ENCODE assay signal across 8 cellular contexts in genomic region chr6:2988076-2988425, GRCh38. TPM values are rescaled to one million over a fixed set of nuclear protein-coding genes. Genes with fewer than 3 reads are reported as not detected.
DNase-seq lines count a peak whose midpoint lies in the region; ATAC-seq and TF ChIP-seq lines count a peak whose summit lies in the region.

No MANE protein-coding gene starts in this region.

- H3K27ac Mint-ChIP-seq in Calu3 (ENCODE audit: unreplicated experiment) (peak overlapping the region; percentile 83), osteocyte (ENCODE audit: unreplicated experiment) (peak overlapping the region; percentile 97)

- H3K9ac ChIP-seq in OCI-LY3 (ENCODE audit: low read length) (peak overlapping the region; percentile 81), endocrine pancreas (ENCODE audit: control insufficient read depth, insufficient read depth, low read length) (no peak overlapping the region)

- H3K9me3 Mint-ChIP-seq in Calu3 (ENCODE audit: low read depth, unreplicated experiment) (no peaks in the 10 kb centered on the region), osteocyte (ENCODE audit: unreplicated experiment) (no peaks in the 10 kb centered on the region)

- peak overlapping the region; percentile 84 for H2AFZ ChIP-seq in OCI-LY3 (ENCODE audit: low read depth, low read length)

- H3K4me1 Mint-ChIP-seq in Calu3 (ENCODE audit: low read depth, unreplicated experiment) (peaks cover 55% of the 10 kb centered on the region), osteocyte (ENCODE audit: unreplicated experiment) (peaks cover 36% of the 10 kb centered on the region)

- BruUV-seq in Calu3 (replicated peaks; lab: Mats Ljungman, UMichigan) = no TSS peak

- H3K4me3 Mint-ChIP-seq in Calu3 (ENCODE audit: low read depth, unreplicated experiment) (peak overlapping the region; percentile 71), osteocyte (ENCODE audit: unreplicated experiment) (peak overlapping the region; percentile 91)

- H3K27me3 Mint-ChIP-seq in Calu3 (ENCODE audit: unreplicated experiment) (no peaks in the 10 kb centered on the region), osteocyte (ENCODE audit: unreplicated experiment) (no peaks in the 10 kb centered on the region)

- no peak for TF ChIP-seq CTCF in Calu3 (IDR thresholded peaks at IDR 0.05; ENCODE audit: unreplicated experiment)
- TF ChIP-seq CTCF in OCI-LY3 (IDR thresholded peaks at IDR 0.05; ENCODE audit: low read depth, low read length) = no peak
- no peak for TF ChIP-seq CTCF in osteocyte (IDR thresholded peaks at IDR 0.05)

- H3K4me3 ChIP-seq in OCI-LY3 (ENCODE audit: low read length) (peak overlapping the region; percentile 84), endocrine pancreas (ENCODE audit: control insufficient read depth, insufficient read depth, low read length) (peak overlapping the region; percentile 60)

- intact Hi-C loops in Calu3 (cut with micrococcal nuclease; ENCODE audit: unreplicated experiment) = loop anchor here (2.0 kb wide), 1 partner anchor 141 kb away; no protein-coding TSS in a partner anchor

- peak overlapping the region; percentile 87 for H3K27ac ChIP-seq in OCI-LY3 (ENCODE audit: low read length)

- peak overlapping the region; percentile 96 for H3K4me2 ChIP-seq in OCI-LY3 (ENCODE audit: low read length)

- CTCF ChIA-PET in Calu3 (lab: Charles Lee) = interaction anchor here (0.6 to 3.6 kb wide), 5 partner anchors 30 to 142 kb away, joined by 3 to 81 read pairs (median 6); no protein-coding TSS in a partner anchor

- H3K9me3 ChIP-seq in OCI-LY3 (ENCODE audit: insufficient read depth, low read length) (no peaks in the 10 kb centered on the region), endocrine pancreas (ENCODE audit: control insufficient read depth, low read length) (no peaks in the 10 kb centered on the region)

- H4K20me1 ChIP-seq in OCI-LY3 (ENCODE audit: insufficient read depth, low read length) = no peaks in the 10 kb centered on the region

- H3K36me3 Mint-ChIP-seq in Calu3 (ENCODE audit: insufficient read depth, unreplicated experiment) = peaks cover 50% of the 10 kb centered on the region
- H3K36me3 Mint-ChIP-seq in osteocyte (ENCODE audit: unreplicated experiment) = no peaks in the 10 kb centered on the region

- no peaks in the 10 kb centered on the region for H3K27me3 ChIP-seq in OCI-LY3 (ENCODE audit: low read depth, low read length)
- no peaks in the 10 kb centered on the region for H3K27me3 ChIP-seq in endocrine pancreas (ENCODE audit: control insufficient read depth, insufficient read depth, low read length)

- no peak for ATAC-seq in HG02610 (IDR thresholded peaks at IDR 0.05; ENCODE audit: unreplicated experiment)
- ATAC-seq in GM21576 (IDR thresholded peaks at IDR 0.05; ENCODE audit: unreplicated experiment) = no peak

- H3K36me3 ChIP-seq in OCI-LY3 (replicated peaks; ENCODE audit: low read depth, low read length) = no peaks in the 10 kb centered on the region
- no peaks in the 10 kb centered on the region for H3K36me3 ChIP-seq in endocrine pancreas (ENCODE audit: control insufficient read depth, insufficient read depth, low read length)

- no peaks in the 10 kb centered on the region for H3K79me2 ChIP-seq in OCI-LY3 (ENCODE audit: low read length)

- H3K4me1 ChIP-seq in OCI-LY3 (ENCODE audit: low read length) = peaks cover 12% of the 10 kb centered on the region
- H3K4me1 ChIP-seq in endocrine pancreas (ENCODE audit: control insufficient read depth, insufficient read depth, low read length) = no peaks in the 10 kb centered on the region

- no peak for DNase-seq in Calu3
- no peak for DNase-seq in osteocyte (ENCODE audit: extremely low spot score, unreplicated experiment)
- DNase-seq in midbrain (lab: John Stamatoyannopoulos, UW) = no peak
- DNase-seq in NCI-H2107 (lab: John Stamatoyannopoulos, UW) = no peak

RNA-seq across cellular contexts. Expression of gene NQO2, which starts 11.6 kb away (rescaled TPM):
- 11.5 and 12.0 TPM in 2 replicates for total RNA-seq in Calu3 (2022)
- 35.5 and 40.1 TPM in 2 replicates for total RNA-seq in osteocyte

RNA-seq across cellular contexts. Expression of gene SERPINB6, which starts 16.7 kb away (rescaled TPM):
- total RNA-seq in Calu3 (2022) (53.1 and 60.9 TPM in 2 replicates), osteocyte (90.2 and 93.1 TPM in 2 replicates)
